24 cellular contexts compared by ENCODE assay signal in genomic region chr13:39455534-39456175, GRCh38.
DNase-seq lines count a peak whose midpoint lies in the region; ATAC-seq, FAIRE-seq and TF ChIP-seq lines count a peak whose summit lies in the region.
"Had no signal": no experiment of that assay in that cellular context is flagged by ENCODE, and none has a peak within 500 bp of the region (broad histone marks: within the 10 kb centered on the region; RNA-seq: fewer than 3 reads in every experiment).

No MANE protein-coding gene starts in this region.

- H3K4me1 Mint-ChIP-seq in effector memory CD8-positive, alpha-beta T cell (ENCODE audit: low read depth in 2 of 2), result no peaks in the 10 kb centered on the region

- H3K27ac ChIP-seq in heart left ventricle, result peak overlapping the region in 11 of 12 donors; percentile 2 to 63 (median 41)
- H3K27ac ChIP-seq in spleen, result peak overlapping the region in 5 of 8 donors; percentile 1 to 18 (median 14)
- H3K27ac ChIP-seq: skin epidermis, testis had no signal

- H3K27ac Mint-ChIP-seq in effector memory CD8-positive, alpha-beta T cell, result no peak overlapping the region

- no peak for TF ChIP-seq CTCF in heart left ventricle (IDR thresholded peaks at IDR 0.05)
- TF ChIP-seq CTCF in spleen (IDR thresholded peaks at IDR 0.05 in 8 of 11, conservative IDR thresholded peaks at IDR 0.05 in 3 of 11), result no peak
- TF ChIP-seq CTCF in D721Med (IDR thresholded peaks at IDR 0.05; ENCODE audit: insufficient read depth, missing control alignments), result no peak

- ATAC-seq in heart left ventricle (peak in 1 of 4 donors; percentile 18), left cardiac atrium (no peak)
- ATAC-seq in effector memory CD8-positive, alpha-beta T cell (replicated peaks), result no peak
- ATAC-seq: PC-3; stimulated activated naive CD8-positive, alpha-beta T cell treated with anti-CD3 and anti-CD28 coated beads, Interleukin-15, Interleukin-2, amounts not matched to agents 100 U/mL and 50 U/mL, for 24 hours had no signal

- 12 to 23% (median 18%) methylated on average over 4 of the region's 4 CpGs for WGBS in heart left ventricle, 4 donors
- WGBS in spleen, 5 donors, result 48 to 66% (median 52%) methylated on average over 4 of the region's 4 CpGs

- H3K36me3 ChIP-seq in heart left ventricle (no peaks in the 10 kb centered on the region), spleen (no peaks in the 10 kb centered on the region)

- no peak overlapping the region for H3K4me3 ChIP-seq in heart left ventricle
- H3K4me3 ChIP-seq in spleen, result no peak overlapping the region
- H3K4me3 ChIP-seq: skin epidermis, testis had no signal

- H3K36me3 Mint-ChIP-seq in effector memory CD8-positive, alpha-beta T cell (ENCODE audit: insufficient read depth), result no peaks in the 10 kb centered on the region

- no peaks in the 10 kb centered on the region for H3K9me3 Mint-ChIP-seq in effector memory CD8-positive, alpha-beta T cell

- H3K9me3 ChIP-seq in heart left ventricle (peaks cover 0 to 11% (median 0%) of the 10 kb centered on the region in 12 donors), spleen (peaks cover 0 to 6% (median 2%) of the 10 kb centered on the region in 8 donors)
- H3K9me3 ChIP-seq: testis had no signal

- H3K4me3 Mint-ChIP-seq in effector memory CD8-positive, alpha-beta T cell, result no peak overlapping the region

- H3K27me3 ChIP-seq in heart left ventricle (no peaks in the 10 kb centered on the region), spleen (replicated peaks in 1 of 7) (no peaks in the 10 kb centered on the region)
- H3K27me3 ChIP-seq: testis had no signal

- H3K4me1 ChIP-seq in heart left ventricle (peaks cover 17 to 82% (median 64%) of the 10 kb centered on the region in 12 donors), spleen (peaks cover 10 to 40% (median 27%) of the 10 kb centered on the region in 6 donors)

- POLR2A ChIA-PET in HEK293T (lab: Yijun Ruan, JAX), result no interaction called here

- no peak for FAIRE-seq in D721Med (lab: Jason Lieb, UNC)

- TF ChIP-seq POLR2A in heart left ventricle (IDR thresholded peaks at IDR 0.05) (no peak), spleen (IDR thresholded peaks at IDR 0.05) (no peak)

- CTCF ChIA-PET in HEK293T (lab: Yijun Ruan, JAX), result no interaction called here

- intact Hi-C loops in heart left ventricle (cut with DNase I) (loop anchor here in 4 of 10 donors (5.0 to 10.0 kb wide), 3 partner anchors 38 to 147 kb away; partner anchors contain the start of gene LHFPL6 (in 1 of the 4)), left cardiac atrium (cut with DNase I) (no loop called here), spleen (cut with DNase I; ENCODE audit: low total_unique reads) (no loop called here)

- H3K27me3 Mint-ChIP-seq in effector memory CD8-positive, alpha-beta T cell, result peaks cover 6 to 7% of the 10 kb centered on the region in 2 donors

- DNase-seq in heart left ventricle, result no peak
- DNase-seq in left cardiac atrium, result no peak
- DNase-seq in astrocyte of the hippocampus (ENCODE audit: low read depth, low spot score), result peak; percentile 28
- peak; percentile 28 for DNase-seq in foreskin melanocyte
- no peak for DNase-seq in spleen
- DNase-seq in effector memory CD8-positive, alpha-beta T cell, result no peak
- no peak for DNase-seq in HEK293T (ENCODE audit: extremely low spot score)
- no peak for DNase-seq in D721Med (ENCODE audit: insufficient read length, low spot score)
- DNase-seq: activated CD4-positive, alpha-beta T cell treated with anti-CD3 and anti-CD28 coated beads, Interleukin-2, amount 50 U/mL, for 48 hours; activated CD4-positive, CD25-positive, alpha-beta regulatory T cell treated with anti-CD3 and anti-CD28 coated beads, Interleukin-2, amount 50 U/mL, for 72 hours; activated T-cell treated with anti-CD3 and anti-CD28 coated beads, Interleukin-2, amount 50 U/mL, for 48 hours; Calu3; DMS79 treated with DMSO at 0.1 percent for 48 hours; glutamatergic neuron; KBM-7; NCI-H1092 treated with DMSO at 0.1 percent for 48 hours; NCI-H1694 treated with DMSO at 0.1 percent for 48 hours; NCI-H2171; NCI-H510A treated with DMSO at 0.1 percent for 48 hours; PC-3; stimulated activated CD4-positive, alpha-beta T cell treated with anti-CD3 and anti-CD28 coated beads, Interleukin-1b, Interleukin-23, amount 100 ng/mL, for 48 hours; stimulated activated naive CD8-positive, alpha-beta T cell treated with anti-CD3 and anti-CD28 coated beads, Interleukin-15, Interleukin-2, amounts not matched to agents 100 U/mL and 50 U/mL, for 24 hours; testis had no signal

TF ChIP-seq in HEK293T, 16 proteins besides CTCF, POLR2A, EP300 and RAD21:
- TF ChIP-seq NFRKB (IDR thresholded peaks at IDR 0.05) (no peak), FOXA1 (IDR thresholded peaks at IDR 0.05) (no peak), FOXK2 (IDR thresholded peaks at IDR 0.05) (no peak), HDGF (IDR thresholded peaks at IDR 0.05; ENCODE audit: borderline replicate concordance) (no peak), SUZ12 (IDR thresholded peaks at IDR 0.05) (no peak), CTBP1 (IDR thresholded peaks at IDR 0.05; ENCODE audit: borderline replicate concordance) (no peak), ARNT (IDR thresholded peaks at IDR 0.05) (no peak), SP1 (IDR thresholded peaks at IDR 0.05) (no peak)

Comparison
In these comparisons a context has a peak if more than half of its experiments do, and no peak if none do; other contexts are left out.
1. DNase-seq: peak in astrocyte of the hippocampus (single experiment) and foreskin melanocyte (single experiment); none in heart left ventricle (0 of 5), left cardiac atrium (single experiment), spleen (single experiment), effector memory CD8-positive, alpha-beta T cell (0 of 3), HEK293T (single experiment) and D721Med (single experiment).